In genomic region chr18:48941672-48942071, GRCh38 we compare ENCODE assay signal across 9 cellular contexts. TPM values are rescaled to one million over a fixed set of nuclear protein-coding genes. Genes with fewer than 3 reads are reported as not detected.
DNase-seq lines count a peak whose midpoint lies in the region; ATAC-seq, FAIRE-seq and TF ChIP-seq lines count a peak whose summit lies in the region.
"Had no signal": no experiment of that assay in that cellular context is flagged by ENCODE, and none has a peak within 500 bp of the region (broad histone marks: within the 10 kb centered on the region; RNA-seq: fewer than 3 reads in every experiment).

No MANE protein-coding gene starts in this region.

- peaks cover 2% of the 10 kb centered on the region; the same call in 1 of the 2 replicates for H3K79me1 ChIP-seq in H1 (ENCODE audit: low read depth, low read length)

- intact Hi-C loops in Panc1 (cut with micrococcal nuclease; ENCODE audit: unreplicated experiment), result loop anchor here (10.0 kb wide), 1 partner anchor 267 kb away; no protein-coding TSS in a partner anchor

- H3K4me3 ChIP-seq in BLaER1 (no peak overlapping the region), Panc1 (ENCODE audit: low read depth in 2 of 2, low read length in 2 of 2) (peak overlapping the region in 1 of 2 experiments; percentile 39; a peak in 2 of 4 replicates), H1 (ENCODE audit: extremely low read depth in 1 of 4, insufficient read depth in 2 of 4, low read depth in 3 of 4, low read length in 4 of 4) (no peak overlapping the region), neutrophil (ENCODE audit: low read depth in 1 of 2, low read length in 1 of 2) (no peak overlapping the region)

- no peak for TF ChIP-seq EP300 in H1 (IDR thresholded peaks at IDR 0.05; ENCODE audit: borderline replicate concordance in 1 of 2, low read depth in 2 of 2, low read length in 2 of 2)

- no peak overlapping the region for H3K18ac ChIP-seq in H1 (ENCODE audit: extremely low read depth, low read length)

- no peak for TF ChIP-seq CTCF in Panc1 (IDR thresholded peaks at IDR 0.05)
- TF ChIP-seq CTCF in H1 (IDR thresholded peaks at IDR 0.05; ENCODE audit: control extremely low read depth in 1 of 3, insufficient read depth in 1 of 3, low read depth in 1 of 3, low read length in 3 of 3), result no peak
- TF ChIP-seq CTCF in neutrophil (IDR thresholded peaks at IDR 0.05), result no peak

- no peak overlapping the region for H3K14ac ChIP-seq in H1 (ENCODE audit: insufficient read length)

- H2BK20ac ChIP-seq in H1 (ENCODE audit: low read length), result no peak overlapping the region

- no peak overlapping the region for H2AFZ ChIP-seq in H1 (ENCODE audit: low read length)

- H3K79me2 ChIP-seq in H1 (ENCODE audit: control insufficient read depth in 1 of 2, insufficient read depth in 2 of 2, low read length in 2 of 2), result peaks cover 41 to 85% of the 10 kb centered on the region in 2 experiments

- no peak overlapping the region for H3K23ac ChIP-seq in H1 (ENCODE audit: insufficient read length)

- 0 out of 4 replicates have a peak, but pooled peaks of 1 of the 2 experiments have one; percentile 2 for TF ChIP-seq RAD21 in H1 (IDR thresholded peaks at IDR 0.05 in 1 of 2, conservative IDR thresholded peaks at IDR 0.05 in 1 of 2; ENCODE audit: low read depth in 2 of 2, low read length in 2 of 2)

- no peak overlapping the region for H4K8ac ChIP-seq in H1 (ENCODE audit: extremely low read depth, insufficient read depth, low read length)

- H3K36me3 ChIP-seq in BLaER1 (peaks cover 66% of the 10 kb centered on the region), Panc1 (ENCODE audit: control insufficient read depth, insufficient read depth, low read length) (peaks cover 2% of the 10 kb centered on the region; the same call in 1 of the 2 replicates), H1 (ENCODE audit: control insufficient read depth in 2 of 4, insufficient read depth in 4 of 4, low read length in 3 of 4) (no peaks in the 10 kb centered on the region; a peak in 1 of 8 replicates), neutrophil (peaks cover 13% of the 10 kb centered on the region)

- H3K4ac ChIP-seq in H1 (replicated peaks; ENCODE audit: insufficient read length, low read depth, low read length), result no peak overlapping the region

- no peak overlapping the region for H2BK5ac ChIP-seq in H1 (ENCODE audit: low read depth, low read length)

- H3K27ac ChIP-seq in BLaER1, result no peak overlapping the region
- peak overlapping the region; percentile 90 for H3K27ac ChIP-seq in Panc1 (ENCODE audit: low read length)
- no peak overlapping the region for H3K27ac ChIP-seq in H1 (ENCODE audit: low read depth, low read length)
- H3K27ac ChIP-seq in neutrophil, result peak overlapping the region; percentile 66

- no peak overlapping the region for H2BK120ac ChIP-seq in H1 (replicated peaks; ENCODE audit: low read depth, low read length)

- H4K20me1 ChIP-seq in BLaER1 (peaks cover 100% of the 10 kb centered on the region), H1 (replicated peaks in 1 of 2; ENCODE audit: control insufficient read depth in 1 of 2, insufficient read depth in 2 of 2, low read length in 2 of 2) (peaks cover 3 to 35% of the 10 kb centered on the region in 2 experiments)

- 0 out of 2 replicates have a peak overlapping the region, but pooled peaks have one; percentile 47 for H2BK15ac ChIP-seq in H1 (ENCODE audit: low read length)

- FAIRE-seq in H1 (lab: Jason Lieb, UNC), result no peak

- POLR2A ChIA-PET in Panc1 (lab: Charles Lee), result no interaction called here
- POLR2A ChIA-PET in H1 (lab: Charles Lee; ENCODE audit: partially characterized antibody), result interaction anchor here (1.2 to 3.1 kb wide), 7 partner anchors 10 to 49 kb away, joined by 3 to 18 read pairs (median 4); no protein-coding TSS in a partner anchor

- no peak for TF ChIP-seq POLR2A in H1 (IDR thresholded peaks at IDR 0.05; ENCODE audit: control extremely low read depth in 1 of 2, low read depth in 2 of 2, low read length in 2 of 2)

- 0 out of 2 replicates have a peak overlapping the region, but pooled peaks have one; percentile 55 for H2AK5ac ChIP-seq in H1 (ENCODE audit: low read depth, low read length)

- H3K9me3 ChIP-seq in BLaER1, result no peaks in the 10 kb centered on the region
- no peaks in the 10 kb centered on the region for H3K9me3 ChIP-seq in Panc1 (ENCODE audit: control insufficient read depth, insufficient read depth, low read depth, low read length)
- H3K9me3 ChIP-seq in H1 (ENCODE audit: insufficient read depth in 2 of 2, low read depth in 1 of 2, low read length in 1 of 2), result no peaks in the 10 kb centered on the region
- H3K9me3 ChIP-seq in neutrophil, result no peaks in the 10 kb centered on the region

- peak overlapping the region; percentile 79 for H3K4me2 ChIP-seq in BLaER1
- no peak overlapping the region; a peak in 1 of 4 replicates for H3K4me2 ChIP-seq in H1 (ENCODE audit: insufficient read depth in 1 of 2, low read depth in 2 of 2, low read length in 2 of 2)

- CTCF ChIA-PET in Panc1 (lab: Charles Lee) (no interaction called here), H1 (lab: Charles Lee; ENCODE audit: partially characterized antibody) (interaction anchor here (0.7 to 1.8 kb wide), 5 partner anchors 11 to 55 kb away, joined by 3 to 7 read pairs (median 3); no protein-coding TSS in a partner anchor)

- no peak overlapping the region for H4K91ac ChIP-seq in H1 (replicated peaks; ENCODE audit: insufficient read length, low read length)

- H3K9ac ChIP-seq in BLaER1 (peak overlapping the region; percentile 33; the same call in 1 of the 2 replicates), H1 (replicated peaks in 1 of 4; ENCODE audit: extremely low read depth in 1 of 4, low read depth in 3 of 4, low read length in 3 of 4) (no peak overlapping the region)

- H4K5ac ChIP-seq in H1 (ENCODE audit: insufficient read length, low read depth, low read length), result no peak overlapping the region

- H3K23me2 ChIP-seq in H1 (ENCODE audit: low read depth, low read length), result no peaks in the 10 kb centered on the region

- ATAC-seq in Panc1 (no peak), HG02588 (IDR thresholded peaks at IDR 0.05; ENCODE audit: unreplicated experiment) (no peak), HG03432 (IDR thresholded peaks at IDR 0.05; ENCODE audit: unreplicated experiment) (no peak)

- H3K4me1 ChIP-seq in BLaER1 (peaks cover 93% of the 10 kb centered on the region), Panc1 (ENCODE audit: control insufficient read depth, insufficient read depth, low read length) (peaks cover 89% of the 10 kb centered on the region), H1 (replicated peaks in 1 of 4; ENCODE audit: control insufficient read depth in 3 of 4, insufficient read depth in 4 of 4, low read length in 3 of 4) (peaks cover 14 to 51% (median 29%) of the 10 kb centered on the region in 4 experiments), neutrophil (ENCODE audit: control insufficient read depth in 1 of 2, insufficient read depth in 1 of 2, low read depth in 1 of 2, low read length in 1 of 2) (peaks cover 42 to 50% of the 10 kb centered on the region in 2 experiments)

- 70% methylated on average over 7 of the region's 7 CpGs; no CpG with 5 or more reads in 1 of the 2 experiments for WGBS in H1 (ENCODE audit: extremely low coverage in 1 of 2, insufficient coverage in 1 of 2, insufficient read length in 1 of 2, insufficient replicate concordance in 2 of 2, low coverage in 1 of 2, low lambda C conversion rate in 2 of 2, missing lambda C conversion rate in 1 of 2), 2 experiments

- BruUV-seq in Panc1 (replicated peaks; lab: Mats Ljungman, UMichigan), result no TSS peak

- H2BK12ac ChIP-seq in H1 (ENCODE audit: low read depth, low read length), result no peak overlapping the region

- DNase-seq in Panc1 (ENCODE audit: low read depth, low spot score), result no peak
- no peak for DNase-seq in H1 (ENCODE audit: low read depth in 1 of 2, low spot score in 2 of 2)
- DNase-seq in foreskin melanocyte, result no peak
- DNase-seq in stimulated activated CD4-positive, alpha-beta T cell treated with anti-CD3 and anti-CD28 coated beads, Interleukin-15, amount 100 ng/mL, for 24 hours, result no peak
- DNase-seq: EL had no signal

- in situ Hi-C loops in Panc1 (cut with HindIII; ENCODE audit: low pct_unique_long_range_greater_than_20kb, low sequenced_read_pairs), result no loop called here

- H3K27me3 ChIP-seq in BLaER1 (peaks cover 9% of the 10 kb centered on the region; the same call in 1 of the 2 replicates), Panc1 (ENCODE audit: control insufficient read depth, insufficient read depth, low read length) (no peaks in the 10 kb centered on the region), H1 (replicated peaks in 1 of 4; ENCODE audit: control insufficient read depth in 3 of 4, extremely low read depth in 1 of 4, insufficient read depth in 3 of 4, low read length in 3 of 4) (no peaks in the 10 kb centered on the region; a peak in 2 of 7 replicates), neutrophil (no peaks in the 10 kb centered on the region)

- H3K56ac ChIP-seq in H1 (replicated peaks; ENCODE audit: insufficient read length, low read depth, low read length), result no peak overlapping the region

TF ChIP-seq in H1, 55 proteins besides CTCF, POLR2A, EP300 and RAD21 (continues in another document):
- TF ChIP-seq BACH1 (IDR thresholded peaks at IDR 0.05; ENCODE audit: low read length) (no peak), GTF2F1 (IDR thresholded peaks at IDR 0.05; ENCODE audit: borderline replicate concordance, low read depth, low read length) (no peak), ATF3 (IDR thresholded peaks at IDR 0.05; ENCODE audit: insufficient read depth, low read depth, low read length) (no peak), SP1 (IDR thresholded peaks at IDR 0.05; ENCODE audit: low read depth, low read length) (no peak), PHF8 (conservative IDR thresholded peaks at IDR 0.05; ENCODE audit: low read depth, low read length) (no peak), RBBP5 (IDR thresholded peaks at IDR 0.05; ENCODE audit: borderline replicate concordance, low read depth, low read length) (0 out of 2 replicates have a peak, but pooled peaks have one; percentile 55)

RNA-seq across cellular contexts. Expression of gene SMAD7, which starts 9.1 kb away (rescaled TPM):
- total RNA-seq in Panc1 (2021; ENCODE audit: unreplicated experiment), result 21.3 TPM
- 14.5 TPM for polyA plus RNA-seq in Panc1 (2012; ENCODE audit: insufficient read length)
- total RNA-seq in H1 (2021; fragmentation: NEBNext Ultra II Directional; extraction: Animal tissue kit (Norgen Biotek cat#: 25700)), result 13.8 and 15.5 TPM in 2 replicates
- 6.5 and 6.6 TPM in 2 replicates for polyA plus RNA-seq in H1 (2011; rRNA removed)
- polyA plus RNA-seq in H1 (2011; cell fraction: cytosol; rRNA removed), result 6.1 TPM
- 9.4 TPM for polyA plus RNA-seq in H1 (2011; cell fraction: nucleus; rRNA removed)
- polyA plus RNA-seq in H1 (2012, experiment 1 of 2), result 3.7 to 4.5 TPM (median 4.3 TPM) in 4 replicates
- polyA plus RNA-seq in H1 (2012, experiment 2 of 2), result 4.8 TPM
- polyA plus RNA-seq in H1 (2013, experiment 1 of 2), result 12.4 TPM
- 12.0 TPM for polyA plus RNA-seq in H1 (2013, experiment 2 of 2)
- 10.3 and 13.5 TPM in 2 replicates for polyA minus RNA-seq in H1 (2011; rRNA and poly(A)+ RNA removed)
- 9.7 TPM for polyA minus RNA-seq in H1 (2011; cell fraction: cytosol; rRNA and poly(A)+ RNA removed)
- polyA minus RNA-seq in H1 (2011; cell fraction: nucleus; rRNA and poly(A)+ RNA removed), result 9.4 TPM

Comparison
In these comparisons a context has a peak if more than half of its experiments do, and no peak if none do; other contexts are left out.
1. H3K27ac ChIP-seq: peak in Panc1 (single experiment) and neutrophil (single experiment); none in BLaER1 (single experiment) and H1 (single experiment).